9 cellular contexts compared by ENCODE assay signal in the genomic region with DNA sequence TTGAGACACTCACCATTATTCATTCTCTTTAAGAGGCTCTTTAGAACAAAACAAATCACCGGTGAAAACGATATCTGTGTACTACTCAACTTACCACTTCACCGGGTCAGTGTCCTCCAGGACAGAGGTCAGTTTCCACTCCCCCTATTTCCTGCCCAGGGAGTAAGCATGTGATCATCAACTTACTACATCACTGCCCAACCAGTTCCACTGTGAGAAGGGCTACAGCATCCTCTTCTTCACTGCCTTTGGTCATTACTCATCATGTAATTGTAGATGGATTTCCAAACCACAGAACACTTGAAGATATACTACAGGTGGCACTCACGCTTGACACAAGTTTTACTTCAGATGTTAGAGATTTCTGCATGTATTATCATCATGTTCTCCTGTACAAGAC. TPM values are rescaled to one million over a fixed set of nuclear protein-coding genes. Genes with fewer than 3 reads are reported as not detected.
DNase-seq lines count a peak whose midpoint lies in the region; ATAC-seq and TF ChIP-seq lines count a peak whose summit lies in the region.
"Had no signal": no experiment of that assay in that cellular context is flagged by ENCODE, and none has a peak within 500 bp of the region (broad histone marks: within the 10 kb centered on the region; RNA-seq: fewer than 3 reads in every experiment).

No MANE protein-coding gene starts in this region.

- TF ChIP-seq CTCF in PC-3 (conservative IDR thresholded peaks at IDR 0.05; ENCODE audit: low read depth, low read length): no peak
- TF ChIP-seq CTCF in thyroid gland (IDR thresholded peaks at IDR 0.05): no peak

- peaks cover 4% of the 10 kb centered on the region for H3K27me3 ChIP-seq in CD4-positive, alpha-beta memory T cell (ENCODE audit: insufficient read depth, low read length)
- H3K27me3 ChIP-seq in PC-3 (ENCODE audit: low read length) (no peaks in the 10 kb centered on the region), thyroid gland (no peaks in the 10 kb centered on the region)
- H3K27me3 ChIP-seq in effector memory CD4-positive, alpha-beta T cell (replicated peaks; ENCODE audit: control insufficient read depth, insufficient read depth, low read length, poor library complexity, severe bottlenecking): peaks cover 11% of the 10 kb centered on the region
- H3K27me3 ChIP-seq: adrenal gland had no signal

- H3K4me3 Mint-ChIP-seq in CD4-positive, alpha-beta memory T cell: peak overlapping the region in 5 of 8 donors; percentile 1 to 69 (median 55)

- ATAC-seq in GM21447 (IDR thresholded peaks at IDR 0.05; ENCODE audit: unreplicated experiment) (peak; percentile 48), PC-3 (peak; percentile 68), left cardiac atrium (peak; percentile 48 to 72), HG02623 (IDR thresholded peaks at IDR 0.05; ENCODE audit: unreplicated experiment) (no peak)

- no peaks in the 10 kb centered on the region for H3K9me3 ChIP-seq in CD4-positive, alpha-beta memory T cell (ENCODE audit: control insufficient read depth in 1 of 2, low read length in 2 of 2)
- H3K9me3 ChIP-seq in PC-3 (ENCODE audit: low read length): no peaks in the 10 kb centered on the region
- H3K9me3 ChIP-seq in thyroid gland: no peaks in the 10 kb centered on the region
- H3K9me3 ChIP-seq in effector memory CD4-positive, alpha-beta T cell (ENCODE audit: control insufficient read depth, low read length): no peaks in the 10 kb centered on the region
- H3K9me3 ChIP-seq: adrenal gland had no signal

- POLR2A ChIA-PET in CD4-positive, alpha-beta memory T cell (lab: Charles Lee; ENCODE audit: partially characterized antibody): no interaction called here
- POLR2A ChIA-PET in PC-3 (lab: Charles Lee; ENCODE audit: unreplicated experiment): no interaction called here

- peak overlapping the region; percentile 82 for H3K4me2 ChIP-seq in PC-3 (ENCODE audit: low read length)

- peak overlapping the region; percentile 57 for H3K9ac ChIP-seq in PC-3 (ENCODE audit: low read length)

- intact Hi-C loops in CD4-positive, alpha-beta memory T cell (cut with micrococcal nuclease): loop anchor here (10.0 kb wide), 1 partner anchor 500 kb away; a partner anchor contains a TSS
- intact Hi-C loops in PC-3 (cut with micrococcal nuclease) (loop anchor here (2.0 to 5.0 kb wide), 3 partner anchors 50 to 98 kb away; no protein-coding TSS in a partner anchor), left cardiac atrium (cut with DNase I) (no loop called here), thyroid gland (cut with DNase I) (no loop called here)

- peaks cover 25 to 30% of the 10 kb centered on the region in 2 donors for H3K27me3 Mint-ChIP-seq in CD4-positive, alpha-beta memory T cell

- H3K27ac Mint-ChIP-seq in CD4-positive, alpha-beta memory T cell: peak overlapping the region in 3 of 7 donors; percentile 49 to 59 (median 50)

- H3K79me2 ChIP-seq in PC-3 (ENCODE audit: low read length): peaks cover 48% of the 10 kb centered on the region

- no peaks in the 10 kb centered on the region for H3K9me3 Mint-ChIP-seq in CD4-positive, alpha-beta memory T cell

- TF ChIP-seq POLR2A in thyroid gland (IDR thresholded peaks at IDR 0.05): no peak

- H3F3A ChIP-seq in PC-3 (ENCODE audit: low read length, unreplicated experiment): no peaks in the 10 kb centered on the region

- H4K20me1 ChIP-seq in PC-3 (ENCODE audit: low read length): no peaks in the 10 kb centered on the region

- H3K4me1 Mint-ChIP-seq in CD4-positive, alpha-beta memory T cell: peaks cover 15 to 53% (median 22%) of the 10 kb centered on the region in 4 donors

- BruUV-seq in PC-3 (replicated peaks; lab: Mats Ljungman, UMichigan): no TSS peak

- no peak overlapping the region for H3K4me3 ChIP-seq in CD4-positive, alpha-beta memory T cell (ENCODE audit: low read length in 2 of 2)
- H3K4me3 ChIP-seq in PC-3 (ENCODE audit: low read length) (peak overlapping the region; percentile 56), thyroid gland (replicated peaks in 1 of 3) (no peak overlapping the region)
- no peak overlapping the region for H3K4me3 ChIP-seq in effector memory CD4-positive, alpha-beta T cell (ENCODE audit: insufficient read depth, low read depth, low read length, poor library complexity, severe bottlenecking)

- H3K4me1 ChIP-seq in CD4-positive, alpha-beta memory T cell (ENCODE audit: insufficient read depth, low read length): peaks cover 11% of the 10 kb centered on the region
- H3K4me1 ChIP-seq in PC-3 (ENCODE audit: insufficient read depth, low read length): peaks cover 48% of the 10 kb centered on the region
- H3K4me1 ChIP-seq in thyroid gland: peaks cover 10 to 26% of the 10 kb centered on the region in 2 donors
- peaks cover 4% of the 10 kb centered on the region for H3K4me1 ChIP-seq in effector memory CD4-positive, alpha-beta T cell (ENCODE audit: control insufficient read depth, insufficient read depth, low read length, poor library complexity, severe bottlenecking)

- CTCF ChIA-PET in CD4-positive, alpha-beta memory T cell (lab: Charles Lee; ENCODE audit: partially characterized antibody): no interaction called here
- CTCF ChIA-PET in PC-3 (lab: Charles Lee): no interaction called here

- no peaks in the 10 kb centered on the region for H3K36me3 ChIP-seq in CD4-positive, alpha-beta memory T cell (ENCODE audit: insufficient read depth, low read length)
- H3K36me3 ChIP-seq in PC-3 (ENCODE audit: low read depth, low read length): no peaks in the 10 kb centered on the region
- H3K36me3 ChIP-seq in thyroid gland: no peaks in the 10 kb centered on the region
- H3K36me3 ChIP-seq in effector memory CD4-positive, alpha-beta T cell (ENCODE audit: control insufficient read depth, insufficient read depth, low read length): no peaks in the 10 kb centered on the region
- H3K36me3 ChIP-seq: adrenal gland had no signal

- H3K36me3 Mint-ChIP-seq in CD4-positive, alpha-beta memory T cell: peaks cover 0 to 5% of the 10 kb centered on the region in 2 donors

- no peak overlapping the region for H3K27ac ChIP-seq in CD4-positive, alpha-beta memory T cell (ENCODE audit: low read depth, low read length)
- H3K27ac ChIP-seq in PC-3 (ENCODE audit: low read length) (peak overlapping the region; percentile 94), thyroid gland (peak overlapping the region in 2 of 3 donors; percentile 20 to 55)
- no peak overlapping the region for H3K27ac ChIP-seq in effector memory CD4-positive, alpha-beta T cell (ENCODE audit: insufficient read depth, low read length, poor library complexity, severe bottlenecking)

- H3K9me2 ChIP-seq in PC-3 (replicated peaks; ENCODE audit: low read length): no peaks in the 10 kb centered on the region

- WGBS in thyroid gland, 2 donors: 29 to 44% methylated on average over 4 of the region's 4 CpGs

- H2AFZ ChIP-seq in PC-3 (ENCODE audit: low read length): peak overlapping the region; percentile 56

- no peak for DNase-seq in CD4-positive, alpha-beta memory T cell
- peak; percentile 92 for DNase-seq in PC-3
- DNase-seq in left cardiac atrium: no peak
- peak; percentile 25 to 29 for DNase-seq in thyroid gland
- no peak for DNase-seq in DMS153 (lab: John Stamatoyannopoulos, UW)
- DNase-seq in effector memory CD4-positive, alpha-beta T cell: no peak

RNA-seq across cellular contexts. Expression of a gene that starts 5.7 kb away (rescaled TPM):
- under 1 TPM; 0.23 to 0.36 TPM for total RNA-seq in CD4-positive, alpha-beta memory T cell
- under 1 TPM; 0.14 to 0.91 TPM for polyA plus RNA-seq in CD4-positive, alpha-beta memory T cell
- total RNA-seq in PC-3 (2014; rRNA removed) (4.7 and 6.5 TPM in 2 replicates), left cardiac atrium (1 to 10 TPM; 4.9 to 5.7 TPM), thyroid gland (10 to 100 TPM; 15.0 to 25.6 (median 19.3) TPM)

Comparison
In these comparisons a context has a peak if more than half of its experiments do, and no peak if none do; other contexts are left out.
1. DNase-seq: peak in PC-3 (single experiment) and thyroid gland (2 of 2); none in CD4-positive, alpha-beta memory T cell (0 of 5), left cardiac atrium (single experiment), DMS153 (single experiment) and effector memory CD4-positive, alpha-beta T cell (0 of 3).
2. H3K27ac ChIP-seq: peak in PC-3 (single experiment) and thyroid gland (2 of 3); none in CD4-positive, alpha-beta memory T cell (single experiment) and effector memory CD4-positive, alpha-beta T cell (single experiment).
3. intact Hi-C loops: an anchor here in CD4-positive, alpha-beta memory T cell (10.0 kb wide) and PC-3 (2.0 to 5.0 kb wide); none called in left cardiac atrium and thyroid gland.